Comparison of ENCODE assay signal across 8 cellular contexts in genomic region chr10:97498841-97499560, GRCh38. TPM values are rescaled to one million over a fixed set of nuclear protein-coding genes. Genes with fewer than 3 reads are reported as not detected.
DNase-seq lines count a peak whose midpoint lies in the region; ATAC-seq and TF ChIP-seq lines count a peak whose summit lies in the region.

UBTD1 (plus strand) TSS chr10:97498924; CDS start chr10:97499204, 280 bp downstream.

- peak; percentile 39 for TF ChIP-seq POLR2A in ovary (IDR thresholded peaks at IDR 0.05)

- intact Hi-C loops in Panc1 (cut with micrococcal nuclease; ENCODE audit: unreplicated experiment) (loop anchor here (5.0 kb wide), 1 partner anchor 43 kb away; no protein-coding TSS in a partner anchor), Right ventricle myocardium inferior (cut with DNase I) (loop anchor here (5.0 kb wide), 3 partner anchors 37 to 72 kb away; partner anchors contain the start of gene PGAM1), ovary (cut with DNase I) (loop anchor here in 2 of 4 donors (2.0 to 10.0 kb wide), 2 partner anchors 44 to 46 kb away; no protein-coding TSS in a partner anchor)

- 0 to 1% (median 1%) methylated on average over 55 to 66 of the region's 66 CpGs for WGBS in ovary, 3 donors

- ATAC-seq in Panc1 (peak; percentile 19), Right ventricle myocardium inferior (peak; percentile 6), HG03342 (IDR thresholded peaks at IDR 0.05; ENCODE audit: unreplicated experiment) (no peak), GM21786 (IDR thresholded peaks at IDR 0.05; ENCODE audit: unreplicated experiment) (no peak)
- peak in 1 of 2 donors; percentile 6 for ATAC-seq in activated naive CD4-positive, alpha-beta T cell treated with anti-CD3 and anti-CD28 coated beads, Interleukin-2, amount 50 U/mL, for 72 hours

- no peaks in the 10 kb centered on the region for H3K9me3 Mint-ChIP-seq in activated naive CD4-positive, alpha-beta T cell treated with anti-CD3 and anti-CD28 coated beads, Interleukin-2, amount 50 U/mL, for 72 hours

- H3K27ac ChIP-seq in Panc1 (ENCODE audit: low read length), result peak within 1 kb of the TSS; percentile 93
- H3K27ac ChIP-seq in ovary, result peak within 1 kb of the TSS; percentile 73 to 84

- H3K27me3 ChIP-seq in Panc1 (ENCODE audit: control insufficient read depth, insufficient read depth, low read length) (no peaks in the 10 kb centered on the region), ovary (no peaks in the 10 kb centered on the region)

- H3K36me3 Mint-ChIP-seq in activated naive CD4-positive, alpha-beta T cell treated with anti-CD3 and anti-CD28 coated beads, Interleukin-2, amount 50 U/mL, for 72 hours, result peaks cover 8 to 10% of the 10 kb centered on the region in 2 donors

- POLR2A ChIA-PET in HEK293T (lab: Yijun Ruan, JAX), result interaction anchor here (0.6 to 1.8 kb wide), 5 partner anchors 9 to 142 kb away, joined by 3 to 5 read pairs (median 4); partner anchors contain the start of gene PI4K2A
- POLR2A ChIA-PET in Panc1 (lab: Charles Lee), result interaction anchor here (0.5 to 0.6 kb wide), 2 partner anchors 32 to 133 kb away, joined by 6 to 8 read pairs; no protein-coding TSS in a partner anchor

- BruUV-seq in Panc1 (replicated peaks; lab: Mats Ljungman, UMichigan), result no TSS peak

- H3K4me3 ChIP-seq in Panc1 (ENCODE audit: low read depth in 2 of 2, low read length in 2 of 2) (peak within 1 kb of the TSS; percentile 93 to 99), ovary (peak within 1 kb of the TSS; percentile 76)

- peak; percentile 23 for DNase-seq in COLO668 (lab: John Stamatoyannopoulos, UW; ENCODE audit: unreplicated experiment)
- peak; percentile 56 for DNase-seq in HEK293T (ENCODE audit: extremely low spot score)
- no peak for DNase-seq in Panc1 (ENCODE audit: low read depth, low spot score)
- peak in 1 of 2 donors; percentile 40 for DNase-seq in activated naive CD4-positive, alpha-beta T cell treated with anti-CD3 and anti-CD28 coated beads, Interleukin-2, amount 50 U/mL, for 72 hours (ENCODE audit: low spot score in 2 of 2)
- peak; percentile 80 for DNase-seq in Right ventricle myocardium inferior (ENCODE audit: missing footprints)
- peak; percentile 61 to 80 (median 80) for DNase-seq in ovary

- no peaks in the 10 kb centered on the region for H3K9me3 ChIP-seq in Panc1 (ENCODE audit: control insufficient read depth, insufficient read depth, low read depth, low read length)
- H3K9me3 ChIP-seq in ovary, result no peaks in the 10 kb centered on the region

- CTCF ChIA-PET in HEK293T (lab: Yijun Ruan, JAX) (interaction anchor here (0.6 to 1.3 kb wide), 3 partner anchors 35 to 113 kb away, joined by 3 to 6 read pairs (median 3); no protein-coding TSS in a partner anchor), Panc1 (lab: Charles Lee) (interaction anchor here (0.7 to 0.9 kb wide), 3 partner anchors 16 to 55 kb away, joined by 3 to 4 read pairs (median 3); no protein-coding TSS in a partner anchor)

- in situ Hi-C loops in Panc1 (cut with HindIII; ENCODE audit: low pct_unique_long_range_greater_than_20kb, low sequenced_read_pairs), result no loop called here

- H3K4me1 ChIP-seq in Panc1 (ENCODE audit: control insufficient read depth, insufficient read depth, low read length) (peaks cover 44% of the 10 kb centered on the region), ovary (ENCODE audit: insufficient read depth) (peaks cover 4% of the 10 kb centered on the region)

- H3K36me3 ChIP-seq in Panc1 (ENCODE audit: control insufficient read depth, insufficient read depth, low read length) (no peaks in the 10 kb centered on the region; the same call in 1 of the 2 replicates), ovary (no peaks in the 10 kb centered on the region)

- TF ChIP-seq CTCF in Panc1 (IDR thresholded peaks at IDR 0.05), result no peak
- TF ChIP-seq CTCF in ovary (IDR thresholded peaks at IDR 0.05), result no peak

- TF ChIP-seq EP300 in ovary (IDR thresholded peaks at IDR 0.05), result no peak

- H3K27ac Mint-ChIP-seq in activated naive CD4-positive, alpha-beta T cell treated with anti-CD3 and anti-CD28 coated beads, Interleukin-2, amount 50 U/mL, for 72 hours, result peak within 1 kb of the TSS; percentile 96 to 98

TF ChIP-seq in HEK293T, 16 proteins besides CTCF, POLR2A, EP300 and RAD21:
- TF ChIP-seq ZNF384 (IDR thresholded peaks at IDR 0.05) (no peak), HDGF (IDR thresholded peaks at IDR 0.05; ENCODE audit: borderline replicate concordance) (no peak), FOXA1 (IDR thresholded peaks at IDR 0.05) (no peak), PKNOX1 (IDR thresholded peaks at IDR 0.05) (no peak), CTBP1 (IDR thresholded peaks at IDR 0.05; ENCODE audit: borderline replicate concordance) (no peak), SP1 (IDR thresholded peaks at IDR 0.05) (no peak), LEF1 (IDR thresholded peaks at IDR 0.05; ENCODE audit: borderline replicate concordance) (no peak), BHLHE40 (IDR thresholded peaks at IDR 0.05; ENCODE audit: borderline replicate concordance) (no peak), FOXK2 (IDR thresholded peaks at IDR 0.05) (no peak), TARDBP (IDR thresholded peaks at IDR 0.05) (no peak), L3MBTL2 (conservative IDR thresholded peaks at IDR 0.05) (no peak), NFRKB (IDR thresholded peaks at IDR 0.05) (no peak), ELF4 (IDR thresholded peaks at IDR 0.05) (no peak), SUZ12 (IDR thresholded peaks at IDR 0.05) (no peak), FOXM1 (IDR thresholded peaks at IDR 0.05; ENCODE audit: borderline replicate concordance) (no peak), ARNT (IDR thresholded peaks at IDR 0.05) (no peak)

RNA-seq across cellular contexts. Expression of gene UBTD1, which starts in this region (rescaled TPM):
- total RNA-seq in Panc1 (2021; ENCODE audit: unreplicated experiment), result 55.6 TPM
- polyA plus RNA-seq in Panc1 (2012; ENCODE audit: insufficient read length), result 63.0 TPM
- 1 to 10 TPM; 1.9 to 3.5 TPM for total RNA-seq in activated naive CD4-positive, alpha-beta T cell treated with anti-CD3 and anti-CD28 coated beads, Interleukin-2, amount 50 U/mL, for 72 hours
- 26.6 TPM for total RNA-seq in Right ventricle myocardium inferior
- 10 to 100 TPM in 4 of 7 donors, 1 to 10 TPM in 3; 5.7 to 15.2 (median 12.8) TPM for total RNA-seq in ovary
- polyA plus RNA-seq in ovary, result 10 to 100 TPM in 1 of 2 donors, under 1 TPM in 1; 0.20 to 11.5 TPM

Comparison
In these comparisons a context has a peak if more than half of its experiments do, and no peak if none do; other contexts are left out.
1. ATAC-seq: peak in Panc1 (single experiment) and Right ventricle myocardium inferior (single experiment); none in HG03342 (single experiment) and GM21786 (single experiment).